Comparison of ENCODE assay signal across 1 cellular context in genomic region chr19:42287017-42287825, GRCh38.
TF ChIP-seq lines count a peak whose summit lies in the region.

No MANE protein-coding gene starts in this region.

TF ChIP-seq in IMR-90, 13 proteins besides CTCF, POLR2A, EP300 and RAD21:
- TF ChIP-seq MAFK (IDR thresholded peaks at IDR 0.05; ENCODE audit: low read depth, low read length) = peak; percentile 80
- no peak for TF ChIP-seq RFX5 (IDR thresholded peaks at IDR 0.05; ENCODE audit: low read depth, low read length)
